8 cellular contexts compared by ENCODE assay signal in the genomic region with DNA sequence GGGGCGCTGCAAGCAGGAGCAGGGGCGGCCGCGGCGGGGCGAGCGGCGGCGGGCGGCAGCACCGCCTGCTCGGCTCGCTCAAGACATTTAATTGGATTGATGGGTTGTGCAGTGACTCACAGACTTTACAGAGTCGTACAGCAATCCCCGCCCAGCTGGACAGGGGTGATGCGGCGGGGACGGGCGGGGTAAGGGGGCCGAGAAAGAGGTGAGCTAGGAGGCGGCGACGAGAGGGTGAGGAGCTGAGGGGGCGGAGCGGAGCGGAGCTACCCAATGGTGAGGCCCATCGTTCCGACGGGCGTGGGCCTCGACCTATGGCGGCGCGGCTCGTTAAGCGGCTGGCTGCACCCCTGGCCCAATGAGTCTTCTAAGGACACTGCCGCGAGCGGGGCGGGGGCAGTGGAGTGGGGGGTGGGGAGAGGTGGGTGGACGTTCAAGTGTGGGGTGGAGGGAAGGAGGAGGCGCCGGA.
DNase-seq lines count a peak whose midpoint lies in the region; ATAC-seq and TF ChIP-seq lines count a peak whose summit lies in the region.

No MANE protein-coding gene starts in this region.

- H3K36me3 ChIP-seq in trophoblast cell (ENCODE audit: control insufficient read depth in 1 of 2, insufficient read depth in 2 of 2, low read length in 2 of 2) = no peaks in the 10 kb centered on the region

- H4K8ac ChIP-seq in trophoblast cell (ENCODE audit: low read depth, low read length) = peak overlapping the region; percentile 47

- intact Hi-C loops in Right ventricle myocardium inferior (cut with DNase I) = loop anchor here (1.0 to 5.0 kb wide), 6 partner anchors 16 to 229 kb away; a partner anchor contains a TSS

- DNase-seq in GM03348 (ENCODE audit: low spot score) (peak; percentile 98), HEK293T (ENCODE audit: extremely low spot score) (peak; percentile 93), NAMALWA (ENCODE audit: low spot score) (peak; percentile 99), SK-N-DZ (ENCODE audit: low spot score) (peak; percentile 99), Right ventricle myocardium inferior (ENCODE audit: missing footprints) (peak; percentile 99), trophoblast cell (peak; percentile 99 to 100), type B pancreatic cell (ENCODE audit: extremely low spot score, unreplicated experiment) (peak; percentile 98)
- DNase-seq in activated naive CD4-positive, alpha-beta T cell treated with anti-CD3 and anti-CD28 coated beads, Interleukin-2, amount 50 U/mL, for 72 hours (ENCODE audit: low spot score in 2 of 2) = peak; percentile 94 to 99

- H3K27me3 ChIP-seq in trophoblast cell (ENCODE audit: insufficient read depth, low read length) = no peaks in the 10 kb centered on the region

- peak overlapping the region; percentile 65 for H2BK5ac ChIP-seq in trophoblast cell (ENCODE audit: low read depth, low read length, poor library complexity)

- H4K12ac ChIP-seq in trophoblast cell (ENCODE audit: low read depth, low read length) = peak overlapping the region; percentile 66

- peak overlapping the region; percentile 75 for H3K4me3 ChIP-seq in trophoblast cell (ENCODE audit: low read depth, low read length)

- peak; percentile 36 for TF ChIP-seq CTCF in type B pancreatic cell (conservative IDR thresholded peaks at IDR 0.05)

- H3K27ac ChIP-seq in trophoblast cell (ENCODE audit: low read depth, low read length) = peak overlapping the region; percentile 96

- H2BK12ac ChIP-seq in trophoblast cell (ENCODE audit: low read length) = no peak overlapping the region

- H3K79me2 ChIP-seq in trophoblast cell (ENCODE audit: control insufficient read depth, insufficient read depth, low read length, poor library complexity) = peaks cover 2% of the 10 kb centered on the region

- POLR2A ChIA-PET in HEK293T (lab: Yijun Ruan, JAX) = interaction anchor here (0.6 to 5.2 kb wide), 21 partner anchors 9 to 116 kb away, joined by 3 to 59 read pairs (median 4); a partner anchor contains a TSS

- H3K4me2 ChIP-seq in trophoblast cell (ENCODE audit: low read length) = peak overlapping the region; percentile 91

- peak overlapping the region; percentile 64 for H3K9ac ChIP-seq in trophoblast cell (ENCODE audit: low read length)

- peak overlapping the region; percentile 72 for H2AFZ ChIP-seq in trophoblast cell (ENCODE audit: insufficient read depth, low read length, poor library complexity)

- peaks cover 0 to 3% of the 10 kb centered on the region in 2 experiments for H3K4me1 ChIP-seq in trophoblast cell (ENCODE audit: control insufficient read depth in 1 of 2, insufficient read depth in 2 of 2, low read length in 2 of 2)

- peak overlapping the region; percentile 91 for H3K4me3 Mint-ChIP-seq in type B pancreatic cell

- no peak overlapping the region for H3K18ac ChIP-seq in trophoblast cell (ENCODE audit: low read length)

- peaks cover 0 to 5% of the 10 kb centered on the region in 2 donors for H3K36me3 Mint-ChIP-seq in activated naive CD4-positive, alpha-beta T cell treated with anti-CD3 and anti-CD28 coated beads, Interleukin-2, amount 50 U/mL, for 72 hours
- peaks cover 1% of the 10 kb centered on the region for H3K36me3 Mint-ChIP-seq in type B pancreatic cell

- no peaks in the 10 kb centered on the region for H3K9me3 ChIP-seq in trophoblast cell (ENCODE audit: insufficient read depth, low read depth, low read length)

- H2AK5ac ChIP-seq in trophoblast cell (ENCODE audit: low read length) = no peak overlapping the region

- H3K4ac ChIP-seq in trophoblast cell (ENCODE audit: low read depth, low read length) = peak overlapping the region; percentile 24

- WGBS in trophoblast cell (ENCODE audit: extremely low coverage, insufficient coverage, insufficient read length) = no CpG with 5 or more reads among the region's 43 CpGs

- peak; percentile 83 to 86 for ATAC-seq in activated naive CD4-positive, alpha-beta T cell treated with anti-CD3 and anti-CD28 coated beads, Interleukin-2, amount 50 U/mL, for 72 hours
- peak; percentile 94 for ATAC-seq in Right ventricle myocardium inferior

- H3K27ac Mint-ChIP-seq in activated naive CD4-positive, alpha-beta T cell treated with anti-CD3 and anti-CD28 coated beads, Interleukin-2, amount 50 U/mL, for 72 hours = peak overlapping the region; percentile 96 to 97
- H3K27ac Mint-ChIP-seq in type B pancreatic cell = peak overlapping the region; percentile 96

- H3K27me3 Mint-ChIP-seq in type B pancreatic cell = no peaks in the 10 kb centered on the region

- H3K14ac ChIP-seq in trophoblast cell (ENCODE audit: low read length) = peak overlapping the region; percentile 77

- no peak overlapping the region for H3K23ac ChIP-seq in trophoblast cell (ENCODE audit: low read length)

- H3K79me1 ChIP-seq in trophoblast cell (ENCODE audit: low read length) = peaks cover 13% of the 10 kb centered on the region

- CTCF ChIA-PET in HEK293T (lab: Yijun Ruan, JAX) = interaction anchor here (0.9 to 2.2 kb wide), 3 partner anchors 9 to 97 kb away, joined by 3 to 8 read pairs (median 3); a partner anchor contains a TSS

- H3K4me1 Mint-ChIP-seq in type B pancreatic cell (ENCODE audit: unreplicated experiment) = peaks cover 13% of the 10 kb centered on the region

- H3K9me3 Mint-ChIP-seq in activated naive CD4-positive, alpha-beta T cell treated with anti-CD3 and anti-CD28 coated beads, Interleukin-2, amount 50 U/mL, for 72 hours = no peaks in the 10 kb centered on the region
- peaks cover 2% of the 10 kb centered on the region for H3K9me3 Mint-ChIP-seq in type B pancreatic cell

- H2BK120ac ChIP-seq in trophoblast cell (ENCODE audit: insufficient read depth, low read length, poor library complexity) = no peak overlapping the region

- H4K91ac ChIP-seq in trophoblast cell (ENCODE audit: low read depth, low read length) = peak overlapping the region; percentile 46

TF ChIP-seq in HEK293T, 16 proteins besides CTCF, POLR2A, EP300 and RAD21:
- TF ChIP-seq SP1 (IDR thresholded peaks at IDR 0.05) = no peak
- TF ChIP-seq, protein P1, sequence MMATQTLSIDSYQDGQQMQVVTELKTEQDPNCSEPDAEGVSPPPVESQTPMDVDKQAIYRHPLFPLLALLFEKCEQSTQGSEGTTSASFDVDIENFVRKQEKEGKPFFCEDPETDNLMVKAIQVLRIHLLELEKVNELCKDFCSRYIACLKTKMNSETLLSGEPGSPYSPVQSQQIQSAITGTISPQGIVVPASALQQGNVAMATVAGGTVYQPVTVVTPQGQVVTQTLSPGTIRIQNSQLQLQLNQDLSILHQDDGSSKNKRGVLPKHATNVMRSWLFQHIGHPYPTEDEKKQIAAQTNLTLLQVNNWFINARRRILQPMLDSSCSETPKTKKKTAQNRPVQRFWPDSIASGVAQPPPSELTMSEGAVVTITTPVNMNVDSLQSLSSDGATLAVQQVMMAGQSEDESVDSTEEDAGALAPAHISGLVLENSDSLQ (IDR thresholded peaks at IDR 0.05) = peak; percentile 99

Comparison
In these comparisons a context has a peak if more than half of its experiments do, and no peak if none do; other contexts are left out.
1. Peak in every context shown above with its lines: DNase-seq, ATAC-seq, H3K4me3 ChIP-seq and H3K27ac ChIP-seq.